In the genomic region with DNA sequence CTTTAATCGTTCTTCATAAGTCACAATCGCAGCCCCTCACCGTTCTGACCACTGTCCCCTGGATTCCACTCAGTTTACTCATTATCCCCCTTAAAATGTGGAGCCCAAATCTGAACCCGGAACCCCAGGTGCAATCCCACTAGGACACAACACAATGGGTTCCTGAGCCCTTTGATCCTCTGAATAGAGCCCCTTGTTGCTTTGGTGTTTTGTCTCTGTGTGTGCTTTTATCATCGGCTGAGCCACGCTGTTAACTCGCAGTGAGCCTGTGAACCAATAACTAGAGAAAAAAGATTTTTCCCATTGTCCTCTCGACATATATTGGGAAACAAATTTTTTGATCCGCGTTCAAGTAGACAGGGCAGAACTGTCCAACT, we compare ENCODE assay signal across 1 cellular context.
TF ChIP-seq lines count a peak whose summit lies in the region.

No MANE protein-coding gene starts in this region.

TF ChIP-seq in K562, 482 proteins besides CTCF, POLR2A, EP300 and RAD21 (continued from another document):
- TF ChIP-seq, protein P1, sequence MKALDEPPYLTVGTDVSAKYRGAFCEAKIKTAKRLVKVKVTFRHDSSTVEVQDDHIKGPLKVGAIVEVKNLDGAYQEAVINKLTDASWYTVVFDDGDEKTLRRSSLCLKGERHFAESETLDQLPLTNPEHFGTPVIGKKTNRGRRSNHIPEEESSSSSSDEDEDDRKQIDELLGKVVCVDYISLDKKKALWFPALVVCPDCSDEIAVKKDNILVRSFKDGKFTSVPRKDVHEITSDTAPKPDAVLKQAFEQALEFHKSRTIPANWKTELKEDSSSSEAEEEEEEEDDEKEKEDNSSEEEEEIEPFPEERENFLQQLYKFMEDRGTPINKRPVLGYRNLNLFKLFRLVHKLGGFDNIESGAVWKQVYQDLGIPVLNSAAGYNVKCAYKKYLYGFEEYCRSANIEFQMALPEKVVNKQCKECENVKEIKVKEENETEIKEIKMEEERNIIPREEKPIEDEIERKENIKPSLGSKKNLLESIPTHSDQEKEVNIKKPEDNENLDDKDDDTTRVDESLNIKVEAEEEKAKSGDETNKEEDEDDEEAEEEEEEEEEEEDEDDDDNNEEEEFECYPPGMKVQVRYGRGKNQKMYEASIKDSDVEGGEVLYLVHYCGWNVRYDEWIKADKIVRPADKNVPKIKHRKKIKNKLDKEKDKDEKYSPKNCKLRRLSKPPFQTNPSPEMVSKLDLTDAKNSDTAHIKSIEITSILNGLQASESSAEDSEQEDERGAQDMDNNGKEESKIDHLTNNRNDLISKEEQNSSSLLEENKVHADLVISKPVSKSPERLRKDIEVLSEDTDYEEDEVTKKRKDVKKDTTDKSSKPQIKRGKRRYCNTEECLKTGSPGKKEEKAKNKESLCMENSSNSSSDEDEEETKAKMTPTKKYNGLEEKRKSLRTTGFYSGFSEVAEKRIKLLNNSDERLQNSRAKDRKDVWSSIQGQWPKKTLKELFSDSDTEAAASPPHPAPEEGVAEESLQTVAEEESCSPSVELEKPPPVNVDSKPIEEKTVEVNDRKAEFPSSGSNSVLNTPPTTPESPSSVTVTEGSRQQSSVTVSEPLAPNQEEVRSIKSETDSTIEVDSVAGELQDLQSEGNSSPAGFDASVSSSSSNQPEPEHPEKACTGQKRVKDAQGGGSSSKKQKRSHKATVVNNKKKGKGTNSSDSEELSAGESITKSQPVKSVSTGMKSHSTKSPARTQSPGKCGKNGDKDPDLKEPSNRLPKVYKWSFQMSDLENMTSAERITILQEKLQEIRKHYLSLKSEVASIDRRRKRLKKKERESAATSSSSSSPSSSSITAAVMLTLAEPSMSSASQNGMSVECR (CRISPR knock-in tag; IDR thresholded peaks at IDR 0.05), result no peak
- TF ChIP-seq SMARCE1 (IDR thresholded peaks at IDR 0.05), result no peak
- no peak for TF ChIP-seq ZNF253 (CRISPR knock-in tag; conservative IDR thresholded peaks at IDR 0.05)
- TF ChIP-seq, protein P2, sequence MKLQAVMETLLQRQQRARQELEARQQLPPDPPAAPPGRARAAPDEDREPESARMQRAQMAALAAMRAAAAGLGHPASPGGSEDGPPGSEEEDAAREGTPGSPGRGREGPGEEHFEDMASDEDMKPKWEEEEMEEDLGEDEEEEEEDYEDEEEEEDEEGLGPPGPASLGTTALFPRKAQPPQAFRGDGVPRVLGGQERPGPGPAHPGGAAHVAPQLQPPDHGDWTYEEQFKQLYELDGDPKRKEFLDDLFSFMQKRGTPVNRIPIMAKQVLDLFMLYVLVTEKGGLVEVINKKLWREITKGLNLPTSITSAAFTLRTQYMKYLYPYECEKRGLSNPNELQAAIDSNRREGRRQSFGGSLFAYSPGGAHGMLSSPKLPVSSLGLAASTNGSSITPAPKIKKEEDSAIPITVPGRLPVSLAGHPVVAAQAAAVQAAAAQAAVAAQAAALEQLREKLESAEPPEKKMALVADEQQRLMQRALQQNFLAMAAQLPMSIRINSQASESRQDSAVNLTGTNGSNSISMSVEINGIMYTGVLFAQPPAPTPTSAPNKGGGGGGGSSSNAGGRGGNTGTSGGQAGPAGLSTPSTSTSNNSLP (IDR thresholded peaks at IDR 0.05; ENCODE audit: borderline replicate concordance, low read depth, low read length), result no peak
- no peak for TF ChIP-seq KDM4B (IDR thresholded peaks at IDR 0.05; ENCODE audit: borderline replicate concordance in 2 of 2, low read depth in 1 of 2)
- no peak for TF ChIP-seq CEBPG (CRISPR knock-in tag; IDR thresholded peaks at IDR 0.05)
- TF ChIP-seq CEBPG (tag; conservative IDR thresholded peaks at IDR 0.05 in 1 of 2, IDR thresholded peaks at IDR 0.05 in 1 of 2), result 0 out of 4 replicates have a peak, but pooled peaks of 1 of the 2 experiments have one; percentile 4
